8 cellular contexts compared by ENCODE assay signal in genomic region chr5:139745800-139746690, GRCh38. TPM values are rescaled to one million over a fixed set of nuclear protein-coding genes. Genes with fewer than 3 reads are reported as not detected.
DNase-seq lines count a peak whose midpoint lies in the region; ATAC-seq and TF ChIP-seq lines count a peak whose summit lies in the region.

No MANE protein-coding gene starts in this region.

- intact Hi-C loops in Caco-2 (cut with micrococcal nuclease; ENCODE audit: unreplicated experiment): loop anchor here (1.0 to 2.0 kb wide), 3 partner anchors 21 to 45 kb away; no protein-coding TSS in a partner anchor

- H3K36me3 Mint-ChIP-seq in Caco-2 (ENCODE audit: insufficient read depth, unreplicated experiment) (peaks cover 6% of the 10 kb centered on the region), H9 (ENCODE audit: insufficient read depth in 1 of 3, low read depth in 3 of 3) (no peaks in the 10 kb centered on the region; a peak in 1 of 7 replicates), endodermal cell (ENCODE audit: low read depth) (peaks cover 2% of the 10 kb centered on the region), memory B cell (no peaks in the 10 kb centered on the region)

- no peak overlapping the region for H3K14ac ChIP-seq in H9 (ENCODE audit: insufficient read depth, low read length)

- no peak overlapping the region for H4K5ac ChIP-seq in H9 (ENCODE audit: insufficient read length, low read depth, low read length)

- no TSS peak for BruUV-seq in Caco-2 (replicated peaks; lab: Mats Ljungman, UMichigan)

- no peak overlapping the region for H3T11ph ChIP-seq in H9 (ENCODE audit: low read length)

- POLR2A ChIA-PET in Caco-2 (lab: Charles Lee): interaction anchor here (0.5 to 1.0 kb wide), 4 partner anchors 23 to 117 kb away, joined by 3 to 6 read pairs (median 4); no protein-coding TSS in a partner anchor

- no peaks in the 10 kb centered on the region for H3K79me1 ChIP-seq in H9 (ENCODE audit: insufficient read depth, low read depth, low read length, poor library complexity, severe bottlenecking)

- H3K9me3 Mint-ChIP-seq in Caco-2 (ENCODE audit: unreplicated experiment) (no peaks in the 10 kb centered on the region), H9 (peaks cover 0 to 3% of the 10 kb centered on the region in 2 experiments; a peak in 2 of 5 replicates), endodermal cell (no peaks in the 10 kb centered on the region), memory B cell (no peaks in the 10 kb centered on the region)

- H3K27ac ChIP-seq in H9 (ENCODE audit: insufficient read length, low read depth, low read length) (no peak overlapping the region), endodermal cell (ENCODE audit: low read depth, low read length) (peak overlapping the region; percentile 93)

- H3K4ac ChIP-seq in H9 (ENCODE audit: low read depth, low read length): no peak overlapping the region

- H3K18ac ChIP-seq in H9 (ENCODE audit: insufficient read length, low read depth, low read length): no peak overlapping the region

- H3K4me3 Mint-ChIP-seq in Caco-2 (ENCODE audit: unreplicated experiment) (peak overlapping the region; percentile 92), H9 (peak overlapping the region; percentile 47 to 83), endodermal cell (peak overlapping the region; percentile 50), memory B cell (peak overlapping the region; percentile 91)

- no peak overlapping the region for H3K9ac ChIP-seq in H9 (ENCODE audit: extremely low read depth, insufficient read length, low read length)
- no peak overlapping the region for H3K9ac ChIP-seq in endodermal cell (ENCODE audit: extremely low read depth, low read length, poor library complexity, severe bottlenecking)

- H3K27me3 Mint-ChIP-seq in Caco-2 (ENCODE audit: insufficient read depth, unreplicated experiment) (no peaks in the 10 kb centered on the region), H9 (ENCODE audit: low read depth) (peaks cover 79% of the 10 kb centered on the region), endodermal cell (ENCODE audit: insufficient read depth) (peaks cover 74% of the 10 kb centered on the region), memory B cell (no peaks in the 10 kb centered on the region)

- H2BK5ac ChIP-seq in H9 (ENCODE audit: insufficient read length, low read length): no peak overlapping the region

- no peak overlapping the region for H2BK12ac ChIP-seq in H9 (ENCODE audit: insufficient read length, low read depth, low read length)

- no peaks in the 10 kb centered on the region for H3K36me3 ChIP-seq in Caco-2 (ENCODE audit: control insufficient read depth, insufficient read depth, low read length)
- H3K36me3 ChIP-seq in endodermal cell (ENCODE audit: control insufficient read depth, insufficient read depth, low read length): no peaks in the 10 kb centered on the region

- peaks cover 31% of the 10 kb centered on the region for H3K4me1 Mint-ChIP-seq in Caco-2 (ENCODE audit: low read depth, unreplicated experiment)
- peaks cover 52 to 55% of the 10 kb centered on the region in 2 experiments for H3K4me1 Mint-ChIP-seq in H9
- peaks cover 33% of the 10 kb centered on the region for H3K4me1 Mint-ChIP-seq in endodermal cell
- H3K4me1 Mint-ChIP-seq in memory B cell: peaks cover 40% of the 10 kb centered on the region

- no peak overlapping the region for H4K8ac ChIP-seq in H9 (replicated peaks; ENCODE audit: insufficient read length, low read depth, low read length)

- no peak overlapping the region for H2AK5ac ChIP-seq in H9 (ENCODE audit: insufficient read length, low read length)

- H3K56ac ChIP-seq in H9 (ENCODE audit: insufficient read length, low read depth, low read length): no peak overlapping the region

- DNase-seq in Caco-2 (peak; percentile 82 to 86), H9 (peak; percentile 96), NCI-H446 (lab: John Stamatoyannopoulos, UW) (peak; percentile 58 to 90), endodermal cell (peak; percentile 98), memory B cell (ENCODE audit: low spot score in 2 of 2) (peak; percentile 56 to 60), NCI-H2227 (lab: John Stamatoyannopoulos, UW; ENCODE audit: unreplicated experiment) (no peak)
- DNase-seq in activated CD8-positive, alpha-beta memory T cell treated with anti-CD3 and anti-CD28 coated beads for 24 hours: peak; percentile 79
- DNase-seq in stimulated activated naive CD4-positive, alpha-beta T cell (lab: John Stamatoyannopoulos, UW): peak in 5 of 6 experiments; percentile 19 to 49 (median 41)

- no peaks in the 10 kb centered on the region for H3K79me2 ChIP-seq in H9 (ENCODE audit: insufficient read depth, low read length)

- H3K4me3 ChIP-seq in Caco-2 (ENCODE audit: low read depth, low read length) (peak overlapping the region; percentile 55), endodermal cell (ENCODE audit: low read length) (no peak overlapping the region)

- peak overlapping the region; percentile 68 for H3K4me2 ChIP-seq in H9 (ENCODE audit: insufficient read depth, insufficient read length, low read length)

- H2BK20ac ChIP-seq in H9 (ENCODE audit: low read depth, low read length, poor library complexity, severe bottlenecking): no peak overlapping the region

- H2BK15ac ChIP-seq in H9 (ENCODE audit: low read depth, low read length): no peak overlapping the region

- ATAC-seq in memory B cell (ENCODE audit: low read depth): peak; percentile 56

- no peaks in the 10 kb centered on the region for H3K9me3 ChIP-seq in Caco-2
- no peaks in the 10 kb centered on the region for H3K9me3 ChIP-seq in H9 (ENCODE audit: control insufficient read depth, low read depth, low read length)
- no peaks in the 10 kb centered on the region for H3K9me3 ChIP-seq in endodermal cell (ENCODE audit: control insufficient read depth, low read length)

- H2BK120ac ChIP-seq in H9 (ENCODE audit: low read depth, low read length, poor library complexity, severe bottlenecking): no peak overlapping the region

- H3K27ac Mint-ChIP-seq in Caco-2 (ENCODE audit: unreplicated experiment): no peak overlapping the region
- peak overlapping the region in 2 of 3 experiments; percentile 22 to 81; a peak in 2 of 7 replicates for H3K27ac Mint-ChIP-seq in H9
- H3K27ac Mint-ChIP-seq in endodermal cell: peak overlapping the region; percentile 53
- H3K27ac Mint-ChIP-seq in memory B cell: peak overlapping the region; percentile 50

- no peaks in the 10 kb centered on the region for H4K20me1 ChIP-seq in H9 (ENCODE audit: control insufficient read depth, insufficient read depth, insufficient read length)

- peak overlapping the region; percentile 12 for H2AFZ ChIP-seq in H9 (ENCODE audit: low read length)

- peaks cover 17% of the 10 kb centered on the region for H3K4me1 ChIP-seq in Caco-2
- peaks cover 6% of the 10 kb centered on the region; the same call in 1 of the 2 replicates for H3K4me1 ChIP-seq in H9 (ENCODE audit: insufficient read depth, low read length)
- H3K4me1 ChIP-seq in endodermal cell (ENCODE audit: control insufficient read depth, insufficient read depth, low read length): peaks cover 7% of the 10 kb centered on the region

- H3K27me3 ChIP-seq in Caco-2 (replicated peaks; ENCODE audit: control insufficient read depth, insufficient read depth, low read length) (no peaks in the 10 kb centered on the region), H9 (ENCODE audit: insufficient read depth, low read length) (peaks cover 18% of the 10 kb centered on the region; the same call in 1 of the 2 replicates), endodermal cell (ENCODE audit: control insufficient read depth, insufficient read depth, low read length, poor library complexity, severe bottlenecking) (peaks cover 72% of the 10 kb centered on the region)

- H3K23me2 ChIP-seq in H9 (ENCODE audit: insufficient read length, low read depth, low read length, poor library complexity, severe bottlenecking): peaks cover 27% of the 10 kb centered on the region

- TF ChIP-seq CTCF in Caco-2 (IDR thresholded peaks at IDR 0.05; ENCODE audit: insufficient read depth in 1 of 2, low read depth in 1 of 2, low read length in 1 of 2, severe bottlenecking in 1 of 2, unreplicated experiment in 1 of 2) (no peak), H9 (conservative IDR thresholded peaks at IDR 0.05) (no peak), endodermal cell (conservative IDR thresholded peaks at IDR 0.05) (no peak)

- CTCF ChIA-PET in Caco-2 (lab: Charles Lee): interaction anchor here (0.6 to 1.0 kb wide), 4 partner anchors 19 to 43 kb away, joined by 3 read pairs; no protein-coding TSS in a partner anchor

- H4K91ac ChIP-seq in H9 (ENCODE audit: insufficient read length, low read depth, low read length): no peak overlapping the region

- H3K23ac ChIP-seq in H9 (ENCODE audit: insufficient read length, low read depth, low read length): no peak overlapping the region

- WGBS in H9 (ENCODE audit: extremely low coverage, insufficient read length, low lambda C conversion rate): no CpG with 5 or more reads among the region's 44 CpGs
- 7 to 8% methylated on average over 25 to 44 of the region's 44 CpGs for WGBS in endodermal cell (ENCODE audit: insufficient coverage in 1 of 2, insufficient read length in 1 of 2), 2 experiments

RNA-seq across cellular contexts. Expression of gene PSD2, which starts 49.6 kb away (rescaled TPM):
- total RNA-seq in Caco-2 (2022): 0.09 and 0.12 TPM in 2 replicates
- total RNA-seq in H9 (2021): 0.09 and 0.22 TPM in 2 replicates
- 1 to 10 TPM in 1 of 2 donors, under 1 TPM in 1; 0.55 to 2.5 TPM for total RNA-seq in endodermal cell
- 2.0 TPM for polyA plus RNA-seq in endodermal cell (2013, experiment 1 of 2)
- polyA plus RNA-seq in endodermal cell (2013, experiment 2 of 2): 2.0 TPM
